Comparison of ENCODE assay signal across 8 cellular contexts in genomic region chr2:239264838-239265651, GRCh38.
DNase-seq lines count a peak whose midpoint lies in the region; ATAC-seq and TF ChIP-seq lines count a peak whose summit lies in the region.

No MANE protein-coding gene starts in this region.

- CTCF ChIA-PET in activated naive CD4-positive, alpha-beta T cell treated with anti-CD3 and anti-CD28 coated beads, Interleukin-2, amount 10 ng/mL, durations not matched to agents 7 days and 5 days (lab: Charles Lee), result interaction anchor here (0.9 to 4.8 kb wide), 8 partner anchors 10 to 134 kb away, joined by 3 to 24 read pairs (median 4); no protein-coding TSS in a partner anchor

- H3K79me2 ChIP-seq in OCI-LY3 (ENCODE audit: low read length), result no peaks in the 10 kb centered on the region

- peak overlapping the region; percentile 33 for H3K4me2 ChIP-seq in OCI-LY3 (ENCODE audit: low read length)

- intact Hi-C loops in left ventricle myocardium superior (cut with micrococcal nuclease), result no loop called here

- no peak overlapping the region for H3K4me3 ChIP-seq in OCI-LY3 (ENCODE audit: low read length)

- H4K20me1 ChIP-seq in OCI-LY3 (ENCODE audit: insufficient read depth, low read length), result peaks cover 76% of the 10 kb centered on the region

- no peak overlapping the region for H3K9ac ChIP-seq in OCI-LY3 (ENCODE audit: low read length)

- peaks cover 35% of the 10 kb centered on the region for H3K36me3 Mint-ChIP-seq in activated naive CD4-positive, alpha-beta T cell treated with anti-CD3 and anti-CD28 coated beads, Interleukin-2, amount 10 ng/mL, durations not matched to agents 7 days and 5 days

- H3K4me1 Mint-ChIP-seq in activated naive CD4-positive, alpha-beta T cell treated with anti-CD3 and anti-CD28 coated beads, Interleukin-2, amount 10 ng/mL, durations not matched to agents 7 days and 5 days, result peaks cover 94% of the 10 kb centered on the region

- H3K4me3 Mint-ChIP-seq in activated naive CD4-positive, alpha-beta T cell treated with anti-CD3 and anti-CD28 coated beads, Interleukin-2, amount 10 ng/mL, durations not matched to agents 7 days and 5 days, result peak overlapping the region; percentile 98

- H3K9me3 ChIP-seq in OCI-LY3 (ENCODE audit: insufficient read depth, low read length), result no peaks in the 10 kb centered on the region

- DNase-seq in activated naive CD4-positive, alpha-beta T cell treated with anti-CD3 and anti-CD28 coated beads, Interleukin-2, amount 10 ng/mL, durations not matched to agents 7 days and 5 days, result peak; percentile 83
- DNase-seq in left ventricle myocardium superior (no peak), NCI-H748 treated with DMSO at 0.1 percent for 48 hours (lab: John Stamatoyannopoulos, UW) (no peak), NCI-H1105 (lab: John Stamatoyannopoulos, UW) (no peak)
- peak; percentile 49 for DNase-seq in stimulated activated CD4-positive, alpha-beta T cell treated with anti-CD3 and anti-CD28 coated beads, Interleukin-4, amount 100 ng/mL, for 1 hour

- no peak for TF ChIP-seq CTCF in OCI-LY3 (IDR thresholded peaks at IDR 0.05; ENCODE audit: low read depth, low read length)

- no peaks in the 10 kb centered on the region for H3K27me3 Mint-ChIP-seq in activated naive CD4-positive, alpha-beta T cell treated with anti-CD3 and anti-CD28 coated beads, Interleukin-2, amount 10 ng/mL, durations not matched to agents 7 days and 5 days

- H3K36me3 ChIP-seq in OCI-LY3 (replicated peaks; ENCODE audit: low read depth, low read length), result no peaks in the 10 kb centered on the region

- no peak overlapping the region for H3K27ac ChIP-seq in OCI-LY3 (ENCODE audit: low read length)

- H3K4me1 ChIP-seq in OCI-LY3 (ENCODE audit: low read length), result peaks cover 28% of the 10 kb centered on the region

- peak overlapping the region; percentile 98 for H3K27ac Mint-ChIP-seq in activated naive CD4-positive, alpha-beta T cell treated with anti-CD3 and anti-CD28 coated beads, Interleukin-2, amount 10 ng/mL, durations not matched to agents 7 days and 5 days

- ATAC-seq in GM21619 (IDR thresholded peaks at IDR 0.05; ENCODE audit: unreplicated experiment) (peak; percentile 32), left ventricle myocardium superior (peak; percentile 15), HG03175 (IDR thresholded peaks at IDR 0.05; ENCODE audit: unreplicated experiment) (no peak)

- no peak overlapping the region for H2AFZ ChIP-seq in OCI-LY3 (ENCODE audit: low read depth, low read length)

- H3K27me3 ChIP-seq in OCI-LY3 (ENCODE audit: low read depth, low read length), result peaks cover 26% of the 10 kb centered on the region

- no peaks in the 10 kb centered on the region for H3K9me3 Mint-ChIP-seq in activated naive CD4-positive, alpha-beta T cell treated with anti-CD3 and anti-CD28 coated beads, Interleukin-2, amount 10 ng/mL, durations not matched to agents 7 days and 5 days

Comparison
In these comparisons a context has a peak if more than half of its experiments do, and no peak if none do; other contexts are left out.
1. DNase-seq: peak in activated naive CD4-positive, alpha-beta T cell treated with anti-CD3 and anti-CD28 coated beads, Interleukin-2, amount 10 ng/mL, durations not matched to agents 7 days and 5 days (single experiment) and stimulated activated CD4-positive, alpha-beta T cell treated with anti-CD3 and anti-CD28 coated beads, Interleukin-4, amount 100 ng/mL, for 1 hour (single experiment); none in left ventricle myocardium superior (single experiment), NCI-H748 treated with DMSO at 0.1 percent for 48 hours (single experiment) and NCI-H1105 (single experiment).